Comparison of ENCODE assay signal across 18 cellular contexts in genomic region chr19:5559804-5560133, GRCh38. TPM values are rescaled to one million over a fixed set of nuclear protein-coding genes. Genes with fewer than 3 reads are reported as not detected.
DNase-seq lines count a peak whose midpoint lies in the region; ATAC-seq and TF ChIP-seq lines count a peak whose summit lies in the region.
"Had no signal": no experiment of that assay in that cellular context is flagged by ENCODE, and none has a peak within 500 bp of the region (broad histone marks: within the 10 kb centered on the region; RNA-seq: fewer than 3 reads in every experiment).

No MANE protein-coding gene starts in this region.

- no peaks in the 10 kb centered on the region for H3K79me2 ChIP-seq in SK-N-SH (ENCODE audit: insufficient read depth)

- peaks cover 11% of the 10 kb centered on the region for H3K36me3 Mint-ChIP-seq in osteocyte (ENCODE audit: unreplicated experiment)

- H3K4me3 ChIP-seq in SK-N-SH (ENCODE audit: low read depth in 2 of 2, low read length in 1 of 2) (no peak overlapping the region), esophagus (ENCODE audit: low read depth in 1 of 2, low read length in 2 of 2) (no peak overlapping the region), suprapubic skin (no peak overlapping the region)
- H3K4me3 ChIP-seq: HAP-1 had no signal

- no peaks in the 10 kb centered on the region for H3K9me3 Mint-ChIP-seq in osteocyte (ENCODE audit: unreplicated experiment)

- no peaks in the 10 kb centered on the region for H3K27me3 ChIP-seq in SK-N-SH (ENCODE audit: insufficient read depth)
- no peaks in the 10 kb centered on the region for H3K27me3 ChIP-seq in esophagus (ENCODE audit: control insufficient read depth in 1 of 2, insufficient read depth in 2 of 2, low read length in 2 of 2)
- H3K27me3 ChIP-seq in suprapubic skin = peaks cover 35% of the 10 kb centered on the region
- H3K27me3 ChIP-seq: BE2C had no signal

- peaks cover 14% of the 10 kb centered on the region for H3K4me1 Mint-ChIP-seq in osteocyte (ENCODE audit: unreplicated experiment)
- H3K4me1 Mint-ChIP-seq: CD4-positive, alpha-beta memory T cell had no signal

- no peaks in the 10 kb centered on the region for H3K27me3 Mint-ChIP-seq in osteocyte (ENCODE audit: unreplicated experiment)

- H3K36me3 ChIP-seq in SK-N-SH (replicated peaks in 1 of 2; ENCODE audit: control insufficient read depth in 1 of 2, insufficient read depth in 2 of 2, low read length in 1 of 2) = no peaks in the 10 kb centered on the region
- peaks cover 3 to 7% of the 10 kb centered on the region in 2 donors for H3K36me3 ChIP-seq in esophagus (ENCODE audit: control insufficient read depth in 2 of 2, insufficient read depth in 2 of 2, low read length in 1 of 2)
- peaks cover 10% of the 10 kb centered on the region for H3K36me3 ChIP-seq in suprapubic skin
- H3K36me3 ChIP-seq: BE2C, HAP-1 had no signal

- DNase-seq in SK-N-SH = peak; percentile 51
- DNase-seq in NCI-H69 (lab: John Stamatoyannopoulos, UW) = peak; percentile 66
- DNase-seq in suprapubic skin (ENCODE audit: low spot score in 2 of 2) = no peak
- DNase-seq in osteocyte (ENCODE audit: extremely low spot score, unreplicated experiment) = no peak
- no peak for DNase-seq in inferior parietal cortex (ENCODE audit: extremely low spot score)
- no peak for DNase-seq in stimulated activated CD4-positive, alpha-beta T cell treated with anti-CD3 and anti-CD28 coated beads, Interleukin-4, amount 100 ng/mL, for 1 hour
- DNase-seq: BE2C; CD4-positive, alpha-beta memory T cell; DMS153; DMS79 treated with DMSO at 0.1 percent for 48 hours; EL; GOT3; HFFc6 had no signal

- POLR2A ChIA-PET in SK-N-SH (lab: Yijun Ruan, JAX) = no interaction called here

- no peak overlapping the region for H3K4me2 ChIP-seq in SK-N-SH

- H3K4me1 ChIP-seq in SK-N-SH (ENCODE audit: control insufficient read depth in 1 of 2, insufficient read depth in 2 of 2, low read depth in 1 of 2, low read length in 1 of 2) = no peaks in the 10 kb centered on the region; a peak in 1 of 4 replicates
- H3K4me1 ChIP-seq in esophagus (ENCODE audit: control insufficient read depth in 2 of 2, insufficient read depth in 2 of 2, low read length in 1 of 2) = peaks cover 0 to 12% of the 10 kb centered on the region in 2 donors
- peaks cover 24% of the 10 kb centered on the region for H3K4me1 ChIP-seq in suprapubic skin
- H3K4me1 ChIP-seq: BE2C, HAP-1 had no signal

- ATAC-seq in SK-N-SH treated with all-trans-retinoic acid at 6 μM for 48 hours = no peak
- ATAC-seq: HepG2 had no signal

- no peak overlapping the region for H3K27ac Mint-ChIP-seq in osteocyte (ENCODE audit: unreplicated experiment)
- H3K27ac Mint-ChIP-seq: CD4-positive, alpha-beta memory T cell; HFFc6 had no signal

- no peaks in the 10 kb centered on the region for H3F3A ChIP-seq in SK-N-SH (replicated peaks; ENCODE audit: insufficient read depth)

- whole genome bisulfite sequencing in SK-N-SH (ENCODE audit: low lambda C conversion rate) = 42% methylated on average over 3 of the region's 3 CpGs
- WGBS in esophagus, 2 donors = 34 to 36% methylated on average over 3 of the region's 3 CpGs
- 16% methylated on average over 3 of the region's 3 CpGs for WGBS in suprapubic skin

- TF ChIP-seq CTCF in SK-N-SH (IDR thresholded peaks at IDR 0.05) (no peak), suprapubic skin (IDR thresholded peaks at IDR 0.05) (no peak), osteocyte (IDR thresholded peaks at IDR 0.05) (no peak)

- CTCF ChIA-PET in SK-N-SH (lab: Yijun Ruan, JAX) = interaction anchor here (0.9 to 3.5 kb wide), 2 partner anchors 12 to 20 kb away, joined by 3 to 18 read pairs; no protein-coding TSS in a partner anchor

- H3K9me3 ChIP-seq in SK-N-SH (no peaks in the 10 kb centered on the region), esophagus (ENCODE audit: control insufficient read depth in 2 of 2, insufficient read depth in 1 of 2, low read depth in 1 of 2, low read length in 1 of 2) (peaks cover 4 to 10% of the 10 kb centered on the region in 2 donors), suprapubic skin (peaks cover 7% of the 10 kb centered on the region)
- H3K9me3 ChIP-seq: BE2C had no signal

- no peaks in the 10 kb centered on the region for H4K20me1 ChIP-seq in SK-N-SH (ENCODE audit: insufficient read depth)

- H2AFZ ChIP-seq in SK-N-SH (ENCODE audit: low read depth) = no peak overlapping the region

- H3K4me3 Mint-ChIP-seq in osteocyte (ENCODE audit: unreplicated experiment) = no peak overlapping the region
- H3K4me3 Mint-ChIP-seq: CD4-positive, alpha-beta memory T cell; HFFc6 had no signal

- H3K9me2 ChIP-seq in SK-N-SH = no peaks in the 10 kb centered on the region

- no peak overlapping the region for H3K27ac ChIP-seq in SK-N-SH (ENCODE audit: low read depth in 2 of 2, low read length in 1 of 2)
- peak overlapping the region; percentile 2 to 27 for H3K27ac ChIP-seq in esophagus (ENCODE audit: low read depth in 2 of 2, low read length in 1 of 2)
- H3K27ac ChIP-seq in suprapubic skin = peak overlapping the region; percentile 48
- H3K27ac ChIP-seq: C4-2B had no signal

- no peak for TF ChIP-seq RAD21 in SK-N-SH (IDR thresholded peaks at IDR 0.05; ENCODE audit: low read length)

- H3K9ac ChIP-seq in SK-N-SH = no peak overlapping the region

- TF ChIP-seq EP300 in SK-N-SH (IDR thresholded peaks at IDR 0.05; ENCODE audit: borderline replicate concordance in 1 of 2, low read depth in 1 of 2, low read length in 1 of 2) (no peak), suprapubic skin (IDR thresholded peaks at IDR 0.05) (no peak)

- no peak for TF ChIP-seq POLR2A in suprapubic skin (IDR thresholded peaks at IDR 0.05)

TF ChIP-seq in SK-N-SH, 30 proteins besides CTCF, POLR2A, EP300 and RAD21 (continues in another document):
- TF ChIP-seq FOXJ3 (CRISPR knock-in tag; IDR thresholded peaks at IDR 0.05) (no peak), TEAD4 (IDR thresholded peaks at IDR 0.05; ENCODE audit: borderline replicate concordance, insufficient read depth) (no peak), SMC3 (IDR thresholded peaks at IDR 0.05; ENCODE audit: low read depth, low read length) (no peak), PBX3 (IDR thresholded peaks at IDR 0.05) (no peak)
- TF ChIP-seq, protein P1, sequence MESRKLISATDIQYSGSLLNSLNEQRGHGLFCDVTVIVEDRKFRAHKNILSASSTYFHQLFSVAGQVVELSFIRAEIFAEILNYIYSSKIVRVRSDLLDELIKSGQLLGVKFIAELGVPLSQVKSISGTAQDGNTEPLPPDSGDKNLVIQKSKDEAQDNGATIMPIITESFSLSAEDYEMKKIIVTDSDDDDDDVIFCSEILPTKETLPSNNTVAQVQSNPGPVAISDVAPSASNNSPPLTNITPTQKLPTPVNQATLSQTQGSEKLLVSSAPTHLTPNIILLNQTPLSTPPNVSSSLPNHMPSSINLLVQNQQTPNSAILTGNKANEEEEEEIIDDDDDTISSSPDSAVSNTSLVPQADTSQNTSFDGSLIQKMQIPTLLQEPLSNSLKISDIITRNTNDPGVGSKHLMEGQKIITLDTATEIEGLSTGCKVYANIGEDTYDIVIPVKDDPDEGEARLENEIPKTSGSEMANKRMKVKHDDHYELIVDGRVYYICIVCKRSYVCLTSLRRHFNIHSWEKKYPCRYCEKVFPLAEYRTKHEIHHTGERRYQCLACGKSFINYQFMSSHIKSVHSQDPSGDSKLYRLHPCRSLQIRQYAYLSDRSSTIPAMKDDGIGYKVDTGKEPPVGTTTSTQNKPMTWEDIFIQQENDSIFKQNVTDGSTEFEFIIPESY (IDR thresholded peaks at IDR 0.05; ENCODE audit: borderline replicate concordance, low read depth) = no peak

TF ChIP-seq in SK-N-SH treated with all-trans-retinoic acid at 6 μM for 48 hours, 23 proteins besides CTCF, POLR2A, EP300 and RAD21 (continues in another document):
- TF ChIP-seq ISL1 (CRISPR knock-in tag; IDR thresholded peaks at IDR 0.05) = no peak
- TF ChIP-seq PATZ1 (CRISPR knock-in tag; IDR thresholded peaks at IDR 0.05; ENCODE audit: borderline replicate concordance) = no peak
- no peak for TF ChIP-seq ZNF8 (CRISPR knock-in tag; IDR thresholded peaks at IDR 0.05)
- no peak for TF ChIP-seq GLIS3 (CRISPR knock-in tag; IDR thresholded peaks at IDR 0.05)
- no peak for TF ChIP-seq ZFP30 (CRISPR knock-in tag; IDR thresholded peaks at IDR 0.05)
- no peak for TF ChIP-seq ARNTL (CRISPR knock-in tag; IDR thresholded peaks at IDR 0.05; ENCODE audit: borderline replicate concordance, low read depth)

RNA-seq across cellular contexts. Expression of gene TINCR, which starts 8.0 kb away (rescaled TPM):
- polyA plus RNA-seq in SK-N-SH (2012; rRNA removed) (0.02 and 0.03 TPM in 2 replicates), esophagus (10 to 100 TPM; 43.1 to 59.7 TPM)
- polyA plus RNA-seq in SK-N-SH (2012; cell fraction: cytosol; rRNA removed) = 0.03 and 0.07 TPM in 2 replicates
- polyA plus RNA-seq in SK-N-SH (2012; cell fraction: nucleus; rRNA removed) = 0.11 and 0.12 TPM in 2 replicates
- total RNA-seq in suprapubic skin (100 to 1,000 TPM; 173 to 255 (median 185) TPM), osteocyte (13.5 and 16.4 TPM in 2 replicates)

Comparison
In these comparisons a context has a peak if more than half of its experiments do, and no peak if none do; other contexts are left out.
1. DNase-seq: peak in SK-N-SH (single experiment) and NCI-H69 (single experiment); none in suprapubic skin (0 of 2), osteocyte (single experiment), inferior parietal cortex (single experiment) and stimulated activated CD4-positive, alpha-beta T cell treated with anti-CD3 and anti-CD28 coated beads, Interleukin-4, amount 100 ng/mL, for 1 hour (single experiment).
2. H3K27ac ChIP-seq: peak in esophagus (2 of 2) and suprapubic skin (single experiment); none in SK-N-SH (0 of 2).